ENCODE assay signal across 15 cellular contexts in genomic region chr12:26108915-26109314, GRCh38. TPM values are rescaled to one million over a fixed set of nuclear protein-coding genes. Genes with fewer than 3 reads are reported as not detected.
"Had no signal": no experiment of that assay in that cellular context is flagged by ENCODE, and none has a peak within 500 bp of the region (broad histone marks: within the 10 kb centered on the region; RNA-seq: fewer than 3 reads in every experiment).

No MANE protein-coding gene starts in this region.

- H3K9me3 Mint-ChIP-seq: activated CD4-positive, alpha-beta T cell treated with anti-CD3 and anti-CD28 coated beads, Interleukin-2, amount 10 ng/mL, durations not matched to agents 7 days and 5 days; activated naive CD8-positive, alpha-beta T cell treated with anti-CD3 and anti-CD28 coated beads, Interleukin-2, amount 10 ng/mL, durations not matched to agents 7 days and 5 days; neural crest cell; stimulated activated effector memory CD8-positive, alpha-beta T cell treated with anti-CD3 and anti-CD28 coated beads, Interleukin-12 subunit alpha, Interleukin-12 subunit beta, amount 100 ng/mL, for 72 hours; T-helper 2 cell treated with Interferon-gamma antibody and Interleukin-4, amounts not matched to agents 5 μg/mL and 100 μg/mL, for 36 hours had no signal

- H3K4me3 Mint-ChIP-seq: activated CD4-positive, alpha-beta T cell treated with anti-CD3 and anti-CD28 coated beads, Interleukin-2, amount 10 ng/mL, durations not matched to agents 7 days and 5 days; activated naive CD8-positive, alpha-beta T cell treated with anti-CD3 and anti-CD28 coated beads, Interleukin-2, amount 10 ng/mL, durations not matched to agents 7 days and 5 days; neural crest cell; stimulated activated effector memory CD8-positive, alpha-beta T cell treated with anti-CD3 and anti-CD28 coated beads, Interleukin-12 subunit alpha, Interleukin-12 subunit beta, amount 100 ng/mL, for 72 hours; T-helper 2 cell treated with Interferon-gamma antibody and Interleukin-4, amounts not matched to agents 5 μg/mL and 100 μg/mL, for 36 hours had no signal

- H3K4me3 ChIP-seq: upper lobe of left lung had no signal

- H3K9me3 ChIP-seq: upper lobe of left lung had no signal

- H3K27ac Mint-ChIP-seq: activated CD4-positive, alpha-beta T cell treated with anti-CD3 and anti-CD28 coated beads, Interleukin-2, amount 10 ng/mL, durations not matched to agents 7 days and 5 days; activated naive CD8-positive, alpha-beta T cell treated with anti-CD3 and anti-CD28 coated beads, Interleukin-2, amount 10 ng/mL, durations not matched to agents 7 days and 5 days; stimulated activated effector memory CD8-positive, alpha-beta T cell treated with anti-CD3 and anti-CD28 coated beads, Interleukin-12 subunit alpha, Interleukin-12 subunit beta, amount 100 ng/mL, for 72 hours; T-helper 2 cell treated with Interferon-gamma antibody and Interleukin-4, amounts not matched to agents 5 μg/mL and 100 μg/mL, for 36 hours had no signal

- H3K36me3 ChIP-seq: upper lobe of left lung had no signal

- FAIRE-seq: bronchial epithelial cell had no signal

- ATAC-seq: stimulated activated effector memory CD8-positive, alpha-beta T cell treated with anti-CD3 and anti-CD28 coated beads, Interleukin-12 subunit alpha, Interleukin-12 subunit beta, amount 100 ng/mL, for 72 hours had no signal

- H3K27me3 ChIP-seq: upper lobe of left lung had no signal

- H3K36me3 Mint-ChIP-seq: activated naive CD8-positive, alpha-beta T cell treated with anti-CD3 and anti-CD28 coated beads, Interleukin-2, amount 10 ng/mL, durations not matched to agents 7 days and 5 days; stimulated activated effector memory CD8-positive, alpha-beta T cell treated with anti-CD3 and anti-CD28 coated beads, Interleukin-12 subunit alpha, Interleukin-12 subunit beta, amount 100 ng/mL, for 72 hours had no signal

- DNase-seq: activated CD4-positive, alpha-beta T cell treated with anti-CD3 and anti-CD28 coated beads, Interleukin-2, amount 10 ng/mL, durations not matched to agents 7 days and 5 days; activated CD4-positive, CD25-positive, alpha-beta regulatory T cell; activated naive CD4-positive, alpha-beta T cell; activated naive CD8-positive, alpha-beta T cell treated with anti-CD3 and anti-CD28 coated beads, Interleukin-2, amount 10 ng/mL, durations not matched to agents 7 days and 5 days; anterior cingulate cortex; erythroblast; hippocampal formation; stimulated activated CD4-positive, alpha-beta T cell treated with anti-CD3 and anti-CD28 coated beads, Interleukin-12 subunit alpha, Interleukin-12 subunit beta, amount 100 ng/mL, for 4 hours; stimulated activated CD4-positive, alpha-beta T cell treated with anti-CD3 and anti-CD28 coated beads, Interleukin-2, amount 100 ng/mL, for 24 hours; SW 1271; upper lobe of left lung had no signal

RNA-seq across cellular contexts. Expression of gene BHLHE41, which starts 15.9 kb away (rescaled TPM):
- total RNA-seq: activated CD4-positive, alpha-beta T cell treated with anti-CD3 and anti-CD28 coated beads, Interleukin-2, amount 10 ng/mL, durations not matched to agents 7 days and 5 days had no signal
